Comparison of ENCODE assay signal across 13 cellular contexts in genomic region chr6:4603291-4603690, GRCh38.
DNase-seq lines count a peak whose midpoint lies in the region; ATAC-seq and TF ChIP-seq lines count a peak whose summit lies in the region.
"Had no signal": no experiment of that assay in that cellular context is flagged by ENCODE, and none has a peak within 500 bp of the region (broad histone marks: within the 10 kb centered on the region; RNA-seq: fewer than 3 reads in every experiment).

No MANE protein-coding gene starts in this region.

- WGBS in endodermal cell (ENCODE audit: insufficient coverage in 1 of 2, insufficient read length in 1 of 2), 2 experiments: 94 to 95% methylated on average over 3 to 7 of the region's 7 CpGs
- WGBS in lung, 2 donors: 33 to 45% methylated on average over 7 of the region's 7 CpGs

- H3K27ac ChIP-seq in endodermal cell (ENCODE audit: low read depth, low read length) (no peak overlapping the region), lung (ENCODE audit: low read depth in 1 of 2, low read length in 1 of 2) (no peak overlapping the region)
- H3K27ac ChIP-seq: thyroid gland had no signal

- H3K4me1 ChIP-seq in endodermal cell (ENCODE audit: control insufficient read depth, insufficient read depth, low read length) (no peaks in the 10 kb centered on the region), lung (ENCODE audit: control insufficient read depth in 2 of 2, insufficient read depth in 2 of 2, low read length in 2 of 2) (peaks cover 0 to 5% of the 10 kb centered on the region in 2 donors)

- no peaks in the 10 kb centered on the region for H3K36me3 ChIP-seq in endodermal cell (ENCODE audit: control insufficient read depth, insufficient read depth, low read length)
- H3K36me3 ChIP-seq in lung (ENCODE audit: control insufficient read depth in 2 of 2, insufficient read depth in 2 of 2, low read length in 2 of 2): no peaks in the 10 kb centered on the region
- H3K36me3 ChIP-seq: thyroid gland had no signal

- CTCF ChIA-PET in HEK293T (lab: Yijun Ruan, JAX): no interaction called here
- CTCF ChIA-PET in GM10248 (lab: Yijun Ruan, JAX): no interaction called here

- H3K4me3 ChIP-seq in endodermal cell (ENCODE audit: low read length): no peak overlapping the region
- no peak overlapping the region for H3K4me3 ChIP-seq in lung
- H3K4me3 ChIP-seq: GM12878, thyroid gland had no signal

- H3K4me3 Mint-ChIP-seq in endodermal cell: no peak overlapping the region
- H3K4me3 Mint-ChIP-seq: T-helper 2 cell treated with Interferon-gamma antibody and Interleukin-4, amounts not matched to agents 5 μg/mL and 100 μg/mL, for 36 hours had no signal

- ATAC-seq in lung (ENCODE audit: insufficient read depth, low FRiP score): peak; percentile 78
- ATAC-seq in GM18909 (IDR thresholded peaks at IDR 0.05; ENCODE audit: poor library complexity, unreplicated experiment): no peak
- ATAC-seq: GM12878 had no signal

- DNase-seq in AG09319 (ENCODE audit: extremely low read depth, low read depth) (peak; percentile 65), NOMO-1 (lab: John Stamatoyannopoulos, UW; ENCODE audit: unreplicated experiment in 2 of 2) (peak; percentile 12 to 37), endodermal cell (peak; percentile 21), lung (ENCODE audit: low spot score) (peak; percentile 50), HEK293T (ENCODE audit: extremely low spot score) (no peak), GM10248 (ENCODE audit: extremely low spot score) (no peak)
- no peak for DNase-seq in activated T-cell treated with anti-CD3 and anti-CD28 coated beads, Interleukin-2, amount 50 U/mL, for 48 hours
- DNase-seq: effector CD4-positive, alpha-beta T cell; stimulated activated CD4-positive, alpha-beta T cell treated with anti-CD3 and anti-CD28 coated beads, Interleukin-2, amount 100 ng/mL, for 48 hours had no signal

- H3K9me3 ChIP-seq in endodermal cell (ENCODE audit: control insufficient read depth, low read length): no peaks in the 10 kb centered on the region
- no peaks in the 10 kb centered on the region for H3K9me3 ChIP-seq in lung (ENCODE audit: control insufficient read depth in 2 of 2, insufficient read depth in 1 of 2, low read length in 1 of 2)
- H3K9me3 ChIP-seq: thyroid gland had no signal

- H3K27me3 Mint-ChIP-seq in endodermal cell (ENCODE audit: insufficient read depth): peaks cover 2% of the 10 kb centered on the region

- no peaks in the 10 kb centered on the region for H3K36me3 Mint-ChIP-seq in endodermal cell (ENCODE audit: low read depth)

- no peak for TF ChIP-seq CTCF in AG09319 (IDR thresholded peaks at IDR 0.05; ENCODE audit: low read depth, low read length)
- TF ChIP-seq CTCF in endodermal cell (conservative IDR thresholded peaks at IDR 0.05): no peak
- TF ChIP-seq CTCF in lung (IDR thresholded peaks at IDR 0.05; ENCODE audit: control extremely low read depth, extremely low read depth): no peak
- TF ChIP-seq CTCF in GM10248 (IDR thresholded peaks at IDR 0.05; ENCODE audit: control extremely low read depth, extremely low read depth, low read depth, missing control alignments): no peak

- POLR2A ChIA-PET in HEK293T (lab: Yijun Ruan, JAX) (no interaction called here), GM10248 (lab: Yijun Ruan, JAX) (no interaction called here)

- no peak overlapping the region for H3K27ac Mint-ChIP-seq in endodermal cell
- H3K27ac Mint-ChIP-seq: T-helper 2 cell treated with Interferon-gamma antibody and Interleukin-4, amounts not matched to agents 5 μg/mL and 100 μg/mL, for 36 hours had no signal

- H3K27me3 ChIP-seq in endodermal cell (ENCODE audit: control insufficient read depth, insufficient read depth, low read length, poor library complexity, severe bottlenecking) (no peaks in the 10 kb centered on the region), lung (ENCODE audit: control insufficient read depth, insufficient read depth) (no peaks in the 10 kb centered on the region)
- H3K27me3 ChIP-seq: thyroid gland had no signal

- no peaks in the 10 kb centered on the region for H3K4me1 Mint-ChIP-seq in endodermal cell

- H3K9ac ChIP-seq in endodermal cell (ENCODE audit: extremely low read depth, low read length, poor library complexity, severe bottlenecking): no peak overlapping the region

- no peaks in the 10 kb centered on the region for H3K9me3 Mint-ChIP-seq in endodermal cell
- H3K9me3 Mint-ChIP-seq: T-helper 2 cell treated with Interferon-gamma antibody and Interleukin-4, amounts not matched to agents 5 μg/mL and 100 μg/mL, for 36 hours had no signal

TF ChIP-seq in HEK293T, 16 proteins besides CTCF, POLR2A, EP300 and RAD21:
- TF ChIP-seq PKNOX1 (IDR thresholded peaks at IDR 0.05) (no peak), FOXA1 (IDR thresholded peaks at IDR 0.05) (no peak), NFRKB (IDR thresholded peaks at IDR 0.05) (no peak), L3MBTL2 (conservative IDR thresholded peaks at IDR 0.05) (no peak), FOXK2 (IDR thresholded peaks at IDR 0.05) (no peak), ELF4 (IDR thresholded peaks at IDR 0.05) (no peak), LEF1 (IDR thresholded peaks at IDR 0.05; ENCODE audit: borderline replicate concordance) (no peak), SUZ12 (IDR thresholded peaks at IDR 0.05) (no peak), CTBP1 (IDR thresholded peaks at IDR 0.05; ENCODE audit: borderline replicate concordance) (no peak), ZNF384 (IDR thresholded peaks at IDR 0.05) (no peak), HDGF (IDR thresholded peaks at IDR 0.05; ENCODE audit: borderline replicate concordance) (no peak), SP1 (IDR thresholded peaks at IDR 0.05) (no peak)

Comparison
In these comparisons a context has a peak if more than half of its experiments do, and no peak if none do; other contexts are left out.
1. DNase-seq: peak in AG09319 (single experiment), NOMO-1 (2 of 2), endodermal cell (single experiment) and lung (single experiment); none in activated T-cell treated with anti-CD3 and anti-CD28 coated beads, Interleukin-2, amount 50 U/mL, for 48 hours (0 of 2), HEK293T (single experiment) and GM10248 (single experiment).